8 cellular contexts compared by ENCODE assay signal in the genomic region with DNA sequence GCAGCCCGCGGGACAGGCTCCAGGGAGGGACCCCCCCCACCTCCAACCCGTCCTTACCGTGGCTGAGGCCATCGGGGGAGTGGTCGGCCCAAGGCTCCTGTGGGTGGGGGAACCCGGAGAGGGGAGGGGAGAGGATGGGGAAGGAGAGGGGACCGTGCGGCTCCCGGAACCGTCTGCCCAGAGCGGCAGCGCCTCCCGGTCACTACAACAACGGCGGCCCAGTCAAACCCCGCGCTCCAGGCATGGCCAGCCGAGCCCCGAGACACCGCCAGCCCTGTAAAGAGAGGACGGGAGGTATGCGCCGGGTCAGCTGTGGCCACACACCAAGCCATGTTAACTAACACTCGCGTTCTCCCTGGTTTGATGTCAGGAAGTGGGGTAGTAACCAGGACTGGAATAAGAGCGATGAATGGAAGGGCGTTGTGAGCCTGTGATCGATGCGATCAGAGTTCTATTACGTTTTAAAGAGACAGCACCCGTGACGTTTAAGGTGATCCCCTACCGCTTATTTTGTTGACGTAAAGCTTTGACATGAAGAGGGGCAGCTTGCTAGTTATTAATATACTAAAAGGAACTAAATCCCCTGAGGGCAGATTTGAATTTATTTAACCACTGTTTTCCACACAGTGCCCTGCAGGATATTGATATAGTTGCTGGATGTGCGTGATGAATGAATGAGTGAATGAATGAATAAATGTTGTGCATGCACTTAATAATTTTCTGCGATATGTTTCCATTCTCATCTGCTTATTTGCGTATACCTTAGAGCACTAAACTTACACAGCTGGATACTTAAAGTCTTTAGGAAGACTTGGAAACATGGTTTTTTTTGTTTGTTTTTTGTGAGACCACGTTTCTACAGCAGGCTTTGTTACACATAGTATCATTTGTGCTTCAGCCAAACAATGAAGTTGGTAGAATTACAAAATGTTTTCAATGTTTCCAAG. TPM values are rescaled to one million over a fixed set of nuclear protein-coding genes. Genes with fewer than 3 reads are reported as not detected.
A peak's percentile ranks its signal among the peaks of the same experiment; 100 is the strongest.
DNase-seq lines count a peak whose midpoint lies in the region; ATAC-seq, FAIRE-seq and TF ChIP-seq lines count a peak whose summit lies in the region.

TSS of gene POC1B (minus strand) at position 224 of the 947 bp plus-strand sequence. CDS start at position 72, 152 bp downstream.

- H3K4me1 ChIP-seq in right atrium auricular region, result peaks cover 0 to 39% of the 10 kb centered on the region in 2 donors

- TF ChIP-seq CTCF in right atrium auricular region (IDR thresholded peaks at IDR 0.05) (no peak), progenitor cell of endocrine pancreas (IDR thresholded peaks at IDR 0.05; ENCODE audit: unreplicated experiment) (no peak)

- peaks cover 20% of the 10 kb centered on the region for H3K36me3 Mint-ChIP-seq in progenitor cell of endocrine pancreas (ENCODE audit: insufficient read depth)

- H3K4me1 Mint-ChIP-seq in progenitor cell of endocrine pancreas (ENCODE audit: low read depth), result peaks cover 30% of the 10 kb centered on the region

- peak within 1 kb of the TSS; percentile 97 for H3K27ac Mint-ChIP-seq in progenitor cell of endocrine pancreas

- H3K27me3 Mint-ChIP-seq in progenitor cell of endocrine pancreas, result no peaks in the 10 kb centered on the region

- H3K4me3 ChIP-seq in right atrium auricular region, result peak within 1 kb of the TSS; percentile 74 to 78

- no peaks in the 10 kb centered on the region for H3K27me3 ChIP-seq in right atrium auricular region

- no peaks in the 10 kb centered on the region for H3K9me3 Mint-ChIP-seq in progenitor cell of endocrine pancreas (ENCODE audit: low read depth)

- H3K36me3 ChIP-seq in right atrium auricular region, result no peaks in the 10 kb centered on the region

- FAIRE-seq in GM18507 (lab: Jason Lieb, UNC), result peak; percentile 67

- H3K9me3 ChIP-seq in right atrium auricular region, result no peaks in the 10 kb centered on the region

- peak; percentile 71 for DNase-seq in GM18507 (ENCODE audit: extremely low spot score, insufficient read length, low read depth)
- DNase-seq in NCI-H187 (lab: John Stamatoyannopoulos, UW), result peak; percentile 59 to 77
- DNase-seq in T-helper 2 cell, result peak; percentile 29 to 86 (median 51)
- peak; percentile 82 for DNase-seq in right atrium auricular region (ENCODE audit: low spot score)
- peak; percentile 69 for DNase-seq in progenitor cell of endocrine pancreas (ENCODE audit: low spot score, unreplicated experiment)
- DNase-seq in ureter (ENCODE audit: low spot score), result peak; percentile 81

- H3K27ac ChIP-seq in angular gyrus (ENCODE audit: low read depth, low read length) (peak within 1 kb of the TSS; percentile 99), right atrium auricular region (peak within 1 kb of the TSS; percentile 91 to 94)

- peak within 1 kb of the TSS; percentile 99 for H3K4me3 Mint-ChIP-seq in progenitor cell of endocrine pancreas (ENCODE audit: low read depth)

- ATAC-seq in HG02970 (IDR thresholded peaks at IDR 0.05; ENCODE audit: low FRiP score, unreplicated experiment), result peak; percentile 54

RNA-seq across cellular contexts. Expression of gene POC1B, which starts in this region (rescaled TPM):
- total RNA-seq in right atrium auricular region, result 10 to 100 TPM in 1 of 2 donors, 1 to 10 TPM in 1; 9.8 to 10.6 TPM
- total RNA-seq in progenitor cell of endocrine pancreas, result 32.0 and 34.4 TPM in 2 replicates
- total RNA-seq in ureter, result 32.3 TPM

Comparison
In these comparisons a context has a peak if more than half of its experiments do, and no peak if none do; other contexts are left out.
1. Peak in every context shown above with its lines: DNase-seq, ATAC-seq, H3K4me3 ChIP-seq and H3K27ac ChIP-seq.